8 cellular contexts compared by ENCODE assay signal in the genomic region with DNA sequence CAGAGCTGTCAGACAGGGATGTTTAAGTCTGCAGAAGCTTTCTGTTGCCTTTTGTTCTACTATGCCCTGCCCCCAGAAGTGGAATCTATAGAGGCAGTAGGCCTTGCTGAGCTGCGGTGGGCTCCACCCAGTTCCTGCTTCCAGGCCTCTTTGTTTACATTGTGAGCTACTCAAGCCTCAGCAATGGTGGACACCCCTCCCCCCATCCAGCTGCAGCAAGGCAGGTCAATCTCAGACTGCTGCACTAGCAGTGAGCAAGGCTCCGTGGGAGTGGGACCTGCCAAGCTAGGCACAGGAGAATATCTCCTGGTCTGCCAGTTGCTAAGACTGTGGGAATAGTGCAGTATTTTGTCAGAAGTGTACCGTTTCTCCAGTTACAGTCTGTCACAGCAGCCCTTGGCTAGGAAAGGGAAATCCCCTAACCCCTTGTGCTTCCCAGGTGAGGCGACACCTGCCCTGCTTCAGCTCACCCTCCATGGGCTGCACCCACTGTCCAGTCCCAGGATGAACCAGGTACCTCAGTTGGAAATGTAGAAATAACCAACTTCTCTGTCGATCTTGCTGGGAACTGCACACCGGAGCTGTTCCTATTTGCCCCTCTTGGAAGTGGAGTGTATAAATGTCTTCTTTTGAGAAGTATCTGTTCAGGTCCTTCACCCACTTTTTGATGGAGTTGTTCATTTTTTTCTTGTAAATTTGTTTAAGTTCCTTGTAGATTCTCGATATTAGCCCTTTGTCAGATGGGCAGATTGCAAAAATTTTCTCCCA.
A peak's percentile ranks its signal among the peaks of the same experiment; 100 is the strongest.
DNase-seq lines count a peak whose midpoint lies in the region; ATAC-seq and TF ChIP-seq lines count a peak whose summit lies in the region.

No MANE protein-coding gene starts in this region.

- H3K27ac ChIP-seq in tibial nerve = no peak overlapping the region

- no peak for ATAC-seq in GM18505 (IDR thresholded peaks at IDR 0.05; ENCODE audit: unreplicated experiment)
- ATAC-seq in HG03280 (IDR thresholded peaks at IDR 0.05; ENCODE audit: unreplicated experiment) = no peak

- no peaks in the 10 kb centered on the region for H3K4me1 ChIP-seq in tibial nerve

- H3K4me3 ChIP-seq in kidney epithelial cell (ENCODE audit: low read depth, low read length) (no peak overlapping the region), tibial nerve (no peak overlapping the region)

- H3K27me3 ChIP-seq in kidney epithelial cell (ENCODE audit: control insufficient read depth, insufficient read depth, low read length) (no peaks in the 10 kb centered on the region), tibial nerve (no peaks in the 10 kb centered on the region)

- H3K36me3 ChIP-seq in kidney epithelial cell (ENCODE audit: control insufficient read depth, insufficient read depth, low read length) = no peaks in the 10 kb centered on the region
- H3K36me3 ChIP-seq in tibial nerve = no peaks in the 10 kb centered on the region

- DNase-seq in DMS53 (lab: John Stamatoyannopoulos, UW) (peak; percentile 100), NCI-H187 (lab: John Stamatoyannopoulos, UW) (peak; percentile 61 to 81), activated T-helper 1 cell treated with Interleukin-2 at 50 U/mL for 16 hours (ENCODE audit: low read depth) (peak; percentile 35), kidney epithelial cell (ENCODE audit: low read depth) (peak; percentile 67), iPS-NIHi7 (ENCODE audit: extremely low spot score) (no peak), tibial nerve (ENCODE audit: low spot score in 2 of 2) (no peak)

- H3K9me3 ChIP-seq in tibial nerve = peaks cover 0 to 31% (median 5%) of the 10 kb centered on the region in 4 donors

- TF ChIP-seq POLR2A in GM18505 (IDR thresholded peaks at IDR 0.05; ENCODE audit: borderline replicate concordance, extremely low read depth, insufficient read depth, insufficient read length) = no peak
- no peak for TF ChIP-seq POLR2A in tibial nerve (IDR thresholded peaks at IDR 0.05)

- TF ChIP-seq EP300 in tibial nerve (IDR thresholded peaks at IDR 0.05) = no peak

- TF ChIP-seq CTCF in kidney epithelial cell (IDR thresholded peaks at IDR 0.05; ENCODE audit: insufficient read depth, low read length, poor library complexity, severe bottlenecking) = no peak
- no peak for TF ChIP-seq CTCF in tibial nerve (IDR thresholded peaks at IDR 0.05)

- 69 to 73% methylated on average over 6 to 7 of the region's 7 CpGs for WGBS in tibial nerve, 2 donors

Comparison
In these comparisons a context has a peak if more than half of its experiments do, and no peak if none do; other contexts are left out.
1. DNase-seq: peak in DMS53 (single experiment), NCI-H187 (2 of 2), activated T-helper 1 cell treated with Interleukin-2 at 50 U/mL for 16 hours (single experiment) and kidney epithelial cell (single experiment); none in iPS-NIHi7 (single experiment) and tibial nerve (0 of 2).